13 cellular contexts compared by ENCODE assay signal in genomic region chr6:82875573-82876185, GRCh38.
DNase-seq lines count a peak whose midpoint lies in the region; ATAC-seq and TF ChIP-seq lines count a peak whose summit lies in the region.
"Had no signal": no experiment of that assay in that cellular context is flagged by ENCODE, and none has a peak within 500 bp of the region (broad histone marks: within the 10 kb centered on the region; RNA-seq: fewer than 3 reads in every experiment).

No MANE protein-coding gene starts in this region.

- TF ChIP-seq CTCF in PC-3 (conservative IDR thresholded peaks at IDR 0.05; ENCODE audit: low read depth, low read length) (no peak), epithelial cell of esophagus (IDR thresholded peaks at IDR 0.05; ENCODE audit: insufficient read depth, low read depth, low read length, missing control alignments) (no peak), omental fat pad (IDR thresholded peaks at IDR 0.05) (no peak), GM10266 (IDR thresholded peaks at IDR 0.05; ENCODE audit: control insufficient read depth, insufficient read depth, low read depth, missing control alignments) (no peak)

- no peak overlapping the region for H3K9ac ChIP-seq in PC-3 (ENCODE audit: low read length)

- H3F3A ChIP-seq in PC-3 (ENCODE audit: low read length, unreplicated experiment), result no peaks in the 10 kb centered on the region

- DNase-seq in EL (peak; percentile 88), PC-3 (peak; percentile 96), epithelial cell of esophagus (ENCODE audit: low read depth) (peak; percentile 94), omental fat pad (ENCODE audit: low spot score) (no peak), HuH-7.5 (ENCODE audit: low spot score) (no peak), Right ventricle myocardium superior (no peak), left ventricle myocardium superior (no peak), GM10266 (ENCODE audit: extremely low spot score) (no peak)
- DNase-seq: activated CD4-positive, alpha-beta T cell treated with anti-CD3 and anti-CD28 coated beads, Interleukin-2, amount 10 ng/mL, durations not matched to agents 7 days and 5 days; Calu3; natural killer cell; NCI-H2171 treated with DMSO at 0.1 percent for 48 hours; stimulated activated naive CD8-positive, alpha-beta T cell treated with anti-CD3 and anti-CD28 coated beads, Interleukin-15, Interleukin-2, amounts not matched to agents 100 U/mL and 50 U/mL, for 24 hours had no signal

- no TSS peak for BruUV-seq in PC-3 (replicated peaks; lab: Mats Ljungman, UMichigan)

- ATAC-seq in PC-3, result peak; percentile 78
- peak; percentile 79 for ATAC-seq in omental fat pad (ENCODE audit: low FRiP score)
- ATAC-seq in Right ventricle myocardium superior (ENCODE audit: poor library complexity), result no peak
- ATAC-seq in left ventricle myocardium superior, result no peak
- ATAC-seq: natural killer cell; stimulated activated naive CD8-positive, alpha-beta T cell treated with anti-CD3 and anti-CD28 coated beads, Interleukin-15, Interleukin-2, amounts not matched to agents 100 U/mL and 50 U/mL, for 24 hours had no signal

- intact Hi-C loops in PC-3 (cut with micrococcal nuclease) (loop anchor here (2.0 to 10.0 kb wide), 6 partner anchors 103 to 628 kb away; partner anchors contain the start of gene IBTK), Right ventricle myocardium superior (cut with DNase I) (no loop called here), left ventricle myocardium superior (cut with micrococcal nuclease) (no loop called here)

- peak overlapping the region; percentile 73 for H3K27ac ChIP-seq in PC-3 (ENCODE audit: low read length)

- no peaks in the 10 kb centered on the region for H3K79me2 ChIP-seq in PC-3 (ENCODE audit: low read length)

- no peaks in the 10 kb centered on the region for H3K9me3 ChIP-seq in PC-3 (ENCODE audit: low read length)

- no peak overlapping the region for H2AFZ ChIP-seq in PC-3 (ENCODE audit: low read length)

- CTCF ChIA-PET in PC-3 (lab: Charles Lee), result no interaction called here

- H3K36me3 ChIP-seq in PC-3 (ENCODE audit: low read depth, low read length), result no peaks in the 10 kb centered on the region

- H4K20me1 ChIP-seq in PC-3 (ENCODE audit: low read length), result no peaks in the 10 kb centered on the region

- H3K4me3 ChIP-seq in PC-3 (ENCODE audit: low read length), result no peak overlapping the region
- no peak overlapping the region for H3K4me3 ChIP-seq in epithelial cell of esophagus (ENCODE audit: low read length)

- H3K27me3 ChIP-seq in PC-3 (ENCODE audit: low read length), result no peaks in the 10 kb centered on the region

- POLR2A ChIA-PET in PC-3 (lab: Charles Lee; ENCODE audit: unreplicated experiment), result no interaction called here

- peak overlapping the region; percentile 29 for H3K4me2 ChIP-seq in PC-3 (ENCODE audit: low read length)

- H3K9me2 ChIP-seq in PC-3 (replicated peaks; ENCODE audit: low read length), result no peaks in the 10 kb centered on the region

- peaks cover 60% of the 10 kb centered on the region for H3K4me1 ChIP-seq in PC-3 (ENCODE audit: insufficient read depth, low read length)

Comparison
In these comparisons a context has a peak if more than half of its experiments do, and no peak if none do; other contexts are left out.
1. DNase-seq: peak in EL (single experiment), PC-3 (single experiment) and epithelial cell of esophagus (single experiment); none in omental fat pad (single experiment), HuH-7.5 (single experiment), Right ventricle myocardium superior (single experiment), left ventricle myocardium superior (single experiment) and GM10266 (single experiment).
2. ATAC-seq: peak in PC-3 (single experiment) and omental fat pad (single experiment); none in Right ventricle myocardium superior (single experiment) and left ventricle myocardium superior (single experiment).